In genomic region chr10:47336387-47337134, GRCh38 we compare ENCODE assay signal across 25 cellular contexts.
DNase-seq lines count a peak whose midpoint lies in the region; ATAC-seq and TF ChIP-seq lines count a peak whose summit lies in the region.
"Had no signal": no experiment of that assay in that cellular context is flagged by ENCODE, and none has a peak within 500 bp of the region (broad histone marks: within the 10 kb centered on the region; RNA-seq: fewer than 3 reads in every experiment).

No MANE protein-coding gene starts in this region.

- no peak overlapping the region for H3K4me3 ChIP-seq in astrocyte of the spinal cord (ENCODE audit: low read depth, low read length)
- H3K4me3 ChIP-seq: BLaER1 treated with 17β-estradiol and CSF1 and Interleukin-3, amounts not matched to agents 10 nM and 100 nM; pancreas; sigmoid colon; tibial nerve had no signal

- TF ChIP-seq CTCF in astrocyte of the spinal cord (IDR thresholded peaks at IDR 0.05; ENCODE audit: low read depth, low read length) = no peak

- ATAC-seq in HG02840 (IDR thresholded peaks at IDR 0.05; ENCODE audit: low FRiP score, unreplicated experiment) (no peak), GM18520 (IDR thresholded peaks at IDR 0.05; ENCODE audit: unreplicated experiment) (no peak)
- ATAC-seq: HCT116, pancreas had no signal

- DNase-seq in activated effector memory CD4-positive, alpha-beta T cell treated with anti-CD3 and anti-CD28 coated beads, Interleukin-2, amount 50 U/mL, for 16 hours = peak; percentile 31
- DNase-seq in activated effector memory CD4-positive, alpha-beta T cell treated with Interleukin-2 at 50 U/mL for 16 hours = no peak
- DNase-seq in astrocyte of the spinal cord (ENCODE audit: low read depth, low spot score) = peak; percentile 67
- peak; percentile 34 for DNase-seq in iris pigment epithelial cell (ENCODE audit: low read depth)
- DNase-seq in NCI-H2171 (lab: John Stamatoyannopoulos, UW) = no peak
- no peak for DNase-seq in activated gamma-delta T cell treated with Interleukin-2 at 50 U/mL for 16 hours
- DNase-seq: 8988T; activated CD4-positive, alpha-beta T cell treated with anti-CD3 and anti-CD28 coated beads, Interleukin-2, amount 10 ng/mL, durations not matched to agents 7 days and 5 days; activated CD8-positive, alpha-beta memory T cell treated with anti-CD3 and anti-CD28 coated beads, Interleukin-2, amount 50 U/mL, for 4 hours; activated naive CD4-positive, alpha-beta T cell; amygdala; DMS 273 treated with DMSO at 0.1 percent for 48 hours; KG1; naive B cell; NCI-H1048; NCI-H2029; NCI-H510A; pancreas; stimulated activated naive CD4-positive, alpha-beta T cell had no signal

- in situ Hi-C loops in astrocyte of the spinal cord (cut with HindIII; ENCODE audit: low sequenced_read_pairs) = no loop called here

Comparison
In these comparisons a context has a peak if more than half of its experiments do, and no peak if none do; other contexts are left out.
1. DNase-seq: peak in activated effector memory CD4-positive, alpha-beta T cell treated with anti-CD3 and anti-CD28 coated beads, Interleukin-2, amount 50 U/mL, for 16 hours (single experiment), astrocyte of the spinal cord (single experiment) and iris pigment epithelial cell (single experiment); none in activated effector memory CD4-positive, alpha-beta T cell treated with Interleukin-2 at 50 U/mL for 16 hours (single experiment), NCI-H2171 (single experiment) and activated gamma-delta T cell treated with Interleukin-2 at 50 U/mL for 16 hours (single experiment).